In genomic region chr17:45227101-45227591, GRCh38 we compare ENCODE assay signal across 9 cellular contexts. TPM values are rescaled to one million over a fixed set of nuclear protein-coding genes. Genes with fewer than 3 reads are reported as not detected.
DNase-seq lines count a peak whose midpoint lies in the region; ATAC-seq and TF ChIP-seq lines count a peak whose summit lies in the region.
"Had no signal": no experiment of that assay in that cellular context is flagged by ENCODE, and none has a peak within 500 bp of the region (broad histone marks: within the 10 kb centered on the region; RNA-seq: fewer than 3 reads in every experiment).

No MANE protein-coding gene starts in this region.

- H3K4me3 ChIP-seq in fibroblast of villous mesenchyme (ENCODE audit: low read depth, low read length) (peak overlapping the region; percentile 34), suprapubic skin (peak overlapping the region; percentile 21)
- H3K4me3 ChIP-seq: cardiac muscle cell had no signal

- H3K9me3 ChIP-seq in suprapubic skin = no peaks in the 10 kb centered on the region

- H3K27me3 Mint-ChIP-seq in activated CD4-positive, alpha-beta T cell treated with anti-CD3 and anti-CD28 coated beads, Interleukin-2, amount 10 ng/mL, durations not matched to agents 7 days and 5 days = no peaks in the 10 kb centered on the region

- H3K36me3 ChIP-seq in suprapubic skin = no peaks in the 10 kb centered on the region
- H3K36me3 ChIP-seq: cardiac muscle cell had no signal

- TF ChIP-seq EP300 in suprapubic skin (IDR thresholded peaks at IDR 0.05) = no peak

- H3K9me3 Mint-ChIP-seq in activated CD4-positive, alpha-beta T cell treated with anti-CD3 and anti-CD28 coated beads, Interleukin-2, amount 10 ng/mL, durations not matched to agents 7 days and 5 days = no peaks in the 10 kb centered on the region

- H3K4me1 ChIP-seq in suprapubic skin = peaks cover 86% of the 10 kb centered on the region

- H3K27me3 ChIP-seq in suprapubic skin = peaks cover under 1% of the 10 kb centered on the region

- peaks cover 55% of the 10 kb centered on the region for H3K36me3 Mint-ChIP-seq in activated CD4-positive, alpha-beta T cell treated with anti-CD3 and anti-CD28 coated beads, Interleukin-2, amount 10 ng/mL, durations not matched to agents 7 days and 5 days (ENCODE audit: low read depth)

- no peak for TF ChIP-seq POLR2A in suprapubic skin (IDR thresholded peaks at IDR 0.05)

- H3K4me3 Mint-ChIP-seq in activated CD4-positive, alpha-beta T cell treated with anti-CD3 and anti-CD28 coated beads, Interleukin-2, amount 10 ng/mL, durations not matched to agents 7 days and 5 days = peak overlapping the region; percentile 97

- peaks cover 70% of the 10 kb centered on the region for H3K4me1 Mint-ChIP-seq in activated CD4-positive, alpha-beta T cell treated with anti-CD3 and anti-CD28 coated beads, Interleukin-2, amount 10 ng/mL, durations not matched to agents 7 days and 5 days

- ATAC-seq in GM18858 (IDR thresholded peaks at IDR 0.05; ENCODE audit: unreplicated experiment) = no peak

- H3K27ac ChIP-seq in suprapubic skin = peak overlapping the region; percentile 79
- H3K27ac ChIP-seq: cardiac muscle cell had no signal

- H3K27ac Mint-ChIP-seq in activated CD4-positive, alpha-beta T cell treated with anti-CD3 and anti-CD28 coated beads, Interleukin-2, amount 10 ng/mL, durations not matched to agents 7 days and 5 days = peak overlapping the region; percentile 100

- 37% methylated on average over 5 of the region's 5 CpGs for WGBS in suprapubic skin

- CTCF ChIA-PET in activated CD4-positive, alpha-beta T cell treated with anti-CD3 and anti-CD28 coated beads, Interleukin-2, amount 10 ng/mL, durations not matched to agents 7 days and 5 days (lab: Charles Lee) = interaction anchor here (1.0 to 6.2 kb wide), 9 partner anchors 8 to 95 kb away, joined by 3 to 64 read pairs (median 7); partner anchors contain the start of genes ACBD4 and PLCD3

- peak; percentile 41 for DNase-seq in activated CD4-positive, alpha-beta T cell treated with anti-CD3 and anti-CD28 coated beads, Interleukin-2, amount 10 ng/mL, durations not matched to agents 7 days and 5 days
- DNase-seq in activated CD4-positive, alpha-beta T cell treated with anti-CD3 and anti-CD28 coated beads for 4 hours = no peak
- DNase-seq in RPMI8226 = peak; percentile 84
- peak; percentile 80 for DNase-seq in fibroblast of villous mesenchyme (ENCODE audit: low read depth)
- no peak for DNase-seq in suprapubic skin (ENCODE audit: low spot score in 2 of 2)
- DNase-seq in NCI-H146 treated with DMSO at 0.1 percent for 48 hours (lab: John Stamatoyannopoulos, UW; ENCODE audit: unreplicated experiment) = no peak
- no peak for DNase-seq in NCI-H748 (lab: John Stamatoyannopoulos, UW; ENCODE audit: unreplicated experiment)

- POLR2A ChIA-PET in activated CD4-positive, alpha-beta T cell treated with anti-CD3 and anti-CD28 coated beads, Interleukin-2, amount 10 ng/mL, durations not matched to agents 7 days and 5 days (lab: Charles Lee) = interaction anchor here (1.1 kb wide), 1 partner anchor 21 kb away, joined by 3 read pairs; no protein-coding TSS in a partner anchor

- TF ChIP-seq CTCF in fibroblast of villous mesenchyme (IDR thresholded peaks at IDR 0.05; ENCODE audit: insufficient read depth, low read depth, low read length) (no peak), suprapubic skin (IDR thresholded peaks at IDR 0.05) (no peak)

RNA-seq across cellular contexts. Expression of gene FMNL1, which starts 5.5 kb away (rescaled TPM):
- 100 to 1,000 TPM; 391 to 410 TPM for total RNA-seq in activated CD4-positive, alpha-beta T cell treated with anti-CD3 and anti-CD28 coated beads, Interleukin-2, amount 10 ng/mL, durations not matched to agents 7 days and 5 days
- 3.5 and 5.2 TPM in 2 replicates for total RNA-seq in fibroblast of villous mesenchyme
- total RNA-seq in suprapubic skin = 10 to 100 TPM in 1 of 4 donors, 1 to 10 TPM in 3; 5.9 to 14.6 (median 8.0) TPM

RNA-seq across cellular contexts. Expression of gene SPATA32, which starts 34.7 kb away (rescaled TPM):
- under 1 TPM; 0.27 to 0.67 TPM for total RNA-seq in activated CD4-positive, alpha-beta T cell treated with anti-CD3 and anti-CD28 coated beads, Interleukin-2, amount 10 ng/mL, durations not matched to agents 7 days and 5 days
- total RNA-seq in fibroblast of villous mesenchyme (under 0.01 TPM in 1 of 2 replicates, not detected in the other), suprapubic skin (not detected)

Comparison
In these comparisons a context has a peak if more than half of its experiments do, and no peak if none do; other contexts are left out.
1. DNase-seq: peak in activated CD4-positive, alpha-beta T cell treated with anti-CD3 and anti-CD28 coated beads, Interleukin-2, amount 10 ng/mL, durations not matched to agents 7 days and 5 days (single experiment), RPMI8226 (single experiment) and fibroblast of villous mesenchyme (single experiment); none in activated CD4-positive, alpha-beta T cell treated with anti-CD3 and anti-CD28 coated beads for 4 hours (0 of 2), suprapubic skin (0 of 2), NCI-H146 treated with DMSO at 0.1 percent for 48 hours (single experiment) and NCI-H748 (single experiment).
2. RNA of gene FMNL1, which starts 5.5 kb away (total RNA-seq): 391 to 410 TPM in activated CD4-positive, alpha-beta T cell treated with anti-CD3 and anti-CD28 coated beads, Interleukin-2, amount 10 ng/mL, durations not matched to agents 7 days and 5 days; 5.9 to 14.6 TPM in suprapubic skin and 3.5 to 5.2 TPM in fibroblast of villous mesenchyme; every median in the first group is over 10 times any median in the second.